Comparison of ENCODE assay signal across 8 cellular contexts in genomic region chr13:37109080-37109678, GRCh38. TPM values are rescaled to one million over a fixed set of nuclear protein-coding genes. Genes with fewer than 3 reads are reported as not detected.
DNase-seq lines count a peak whose midpoint lies in the region; ATAC-seq and TF ChIP-seq lines count a peak whose summit lies in the region.

No MANE protein-coding gene starts in this region.

- no peaks in the 10 kb centered on the region for H3K27me3 Mint-ChIP-seq in neural progenitor cell (ENCODE audit: insufficient read depth, low read depth)
- H3K27me3 Mint-ChIP-seq in activated CD4-positive, alpha-beta memory T cell treated with anti-CD3 and anti-CD28 coated beads, Interleukin-2, amount 10 ng/mL, durations not matched to agents 7 days and 5 days = peaks cover 9% of the 10 kb centered on the region
- peaks cover 6% of the 10 kb centered on the region for H3K27me3 Mint-ChIP-seq in activated CD4-positive, alpha-beta T cell treated with anti-CD3 and anti-CD28 coated beads for 36 hours

- H3K4me3 ChIP-seq in OCI-LY3 (ENCODE audit: low read length) (no peak overlapping the region), epithelial cell of esophagus (ENCODE audit: low read length) (no peak overlapping the region), neural progenitor cell (no peak overlapping the region)

- H2AFZ ChIP-seq in OCI-LY3 (ENCODE audit: low read depth, low read length) = no peak overlapping the region
- H2AFZ ChIP-seq in neural progenitor cell (replicated peaks) = peak overlapping the region; percentile 3

- H3K4me2 ChIP-seq in OCI-LY3 (ENCODE audit: low read length) (no peak overlapping the region), neural progenitor cell (no peak overlapping the region)

- peaks cover 10% of the 10 kb centered on the region for H3K9me3 Mint-ChIP-seq in neural progenitor cell
- no peaks in the 10 kb centered on the region for H3K9me3 Mint-ChIP-seq in activated CD4-positive, alpha-beta memory T cell treated with anti-CD3 and anti-CD28 coated beads, Interleukin-2, amount 10 ng/mL, durations not matched to agents 7 days and 5 days
- no peaks in the 10 kb centered on the region for H3K9me3 Mint-ChIP-seq in activated CD4-positive, alpha-beta T cell treated with anti-CD3 and anti-CD28 coated beads for 36 hours (ENCODE audit: low read depth)

- H3K9me3 ChIP-seq in OCI-LY3 (ENCODE audit: insufficient read depth, low read length) = no peaks in the 10 kb centered on the region
- no peaks in the 10 kb centered on the region for H3K9me3 ChIP-seq in neural progenitor cell (ENCODE audit: low read depth)

- TF ChIP-seq CTCF in 22Rv1 (IDR thresholded peaks at IDR 0.05) (peak; percentile 85), GM12872 (IDR thresholded peaks at IDR 0.05; ENCODE audit: insufficient read depth, low read depth, low read length) (peak; percentile 45; the same call in 1 of the 3 replicates), OCI-LY3 (IDR thresholded peaks at IDR 0.05; ENCODE audit: low read depth, low read length) (peak; percentile 77), epithelial cell of esophagus (IDR thresholded peaks at IDR 0.05; ENCODE audit: insufficient read depth, low read depth, low read length, missing control alignments) (peak; percentile 68), neural progenitor cell (IDR thresholded peaks at IDR 0.05) (peak; percentile 79)

- H3K9ac ChIP-seq in OCI-LY3 (ENCODE audit: low read length) = no peak overlapping the region
- H3K9ac ChIP-seq in neural progenitor cell = no peak overlapping the region

- no peaks in the 10 kb centered on the region for H3K36me3 Mint-ChIP-seq in neural progenitor cell
- H3K36me3 Mint-ChIP-seq in activated CD4-positive, alpha-beta memory T cell treated with anti-CD3 and anti-CD28 coated beads, Interleukin-2, amount 10 ng/mL, durations not matched to agents 7 days and 5 days (ENCODE audit: low read depth) = no peaks in the 10 kb centered on the region
- H3K36me3 Mint-ChIP-seq in activated CD4-positive, alpha-beta T cell treated with anti-CD3 and anti-CD28 coated beads for 36 hours (ENCODE audit: low read depth) = no peaks in the 10 kb centered on the region

- peaks cover 25% of the 10 kb centered on the region for H3K4me1 Mint-ChIP-seq in neural progenitor cell
- no peaks in the 10 kb centered on the region for H3K4me1 Mint-ChIP-seq in activated CD4-positive, alpha-beta memory T cell treated with anti-CD3 and anti-CD28 coated beads, Interleukin-2, amount 10 ng/mL, durations not matched to agents 7 days and 5 days
- no peaks in the 10 kb centered on the region for H3K4me1 Mint-ChIP-seq in activated CD4-positive, alpha-beta T cell treated with anti-CD3 and anti-CD28 coated beads for 36 hours

- no peak overlapping the region for H3K4me3 Mint-ChIP-seq in neural progenitor cell
- H3K4me3 Mint-ChIP-seq in activated CD4-positive, alpha-beta memory T cell treated with anti-CD3 and anti-CD28 coated beads, Interleukin-2, amount 10 ng/mL, durations not matched to agents 7 days and 5 days = no peak overlapping the region
- no peak overlapping the region for H3K4me3 Mint-ChIP-seq in activated CD4-positive, alpha-beta T cell treated with anti-CD3 and anti-CD28 coated beads for 36 hours

- no peak overlapping the region for H3K27ac Mint-ChIP-seq in neural progenitor cell
- no peak overlapping the region for H3K27ac Mint-ChIP-seq in activated CD4-positive, alpha-beta memory T cell treated with anti-CD3 and anti-CD28 coated beads, Interleukin-2, amount 10 ng/mL, durations not matched to agents 7 days and 5 days
- no peak overlapping the region for H3K27ac Mint-ChIP-seq in activated CD4-positive, alpha-beta T cell treated with anti-CD3 and anti-CD28 coated beads for 36 hours

- H3K36me3 ChIP-seq in OCI-LY3 (replicated peaks; ENCODE audit: low read depth, low read length) (no peaks in the 10 kb centered on the region), neural progenitor cell (no peaks in the 10 kb centered on the region)

- H3K27ac ChIP-seq in 22Rv1 (no peak overlapping the region), OCI-LY3 (ENCODE audit: low read length) (no peak overlapping the region), neural progenitor cell (no peak overlapping the region)

- H3K27me3 ChIP-seq in OCI-LY3 (ENCODE audit: low read depth, low read length) (peaks cover 9% of the 10 kb centered on the region; the same call in 1 of the 2 replicates), neural progenitor cell (no peaks in the 10 kb centered on the region)

- POLR2A ChIA-PET in activated CD4-positive, alpha-beta memory T cell treated with anti-CD3 and anti-CD28 coated beads, Interleukin-2, amount 10 ng/mL, durations not matched to agents 7 days and 5 days (lab: Charles Lee) = no interaction called here
- POLR2A ChIA-PET in activated CD4-positive, alpha-beta T cell treated with anti-CD3 and anti-CD28 coated beads for 36 hours (lab: Charles Lee) = no interaction called here

- CTCF ChIA-PET in activated CD4-positive, alpha-beta memory T cell treated with anti-CD3 and anti-CD28 coated beads, Interleukin-2, amount 10 ng/mL, durations not matched to agents 7 days and 5 days (lab: Charles Lee) = no interaction called here
- CTCF ChIA-PET in activated CD4-positive, alpha-beta T cell treated with anti-CD3 and anti-CD28 coated beads for 36 hours (lab: Charles Lee) = interaction anchor here (1.1 kb wide), 1 partner anchor 1461 kb away, joined by 3 read pairs; no protein-coding TSS in a partner anchor

- H4K20me1 ChIP-seq in OCI-LY3 (ENCODE audit: insufficient read depth, low read length) (no peaks in the 10 kb centered on the region), neural progenitor cell (ENCODE audit: low read depth) (no peaks in the 10 kb centered on the region)

- H3K79me2 ChIP-seq in OCI-LY3 (ENCODE audit: low read length) = no peaks in the 10 kb centered on the region
- no peaks in the 10 kb centered on the region for H3K79me2 ChIP-seq in neural progenitor cell (ENCODE audit: low read depth)

- H3F3A ChIP-seq in neural progenitor cell (ENCODE audit: low read depth) = no peaks in the 10 kb centered on the region

- no peak for ATAC-seq in left colon
- ATAC-seq in activated CD4-positive, alpha-beta T cell treated with anti-CD3 and anti-CD28 coated beads for 36 hours = no peak

- intact Hi-C loops in left colon (cut with DNase I, micrococcal nuclease) = loop anchor here in 1 of 2 donors (10.0 kb wide), 1 partner anchor 496 kb away; no protein-coding TSS in a partner anchor
- intact Hi-C loops in activated CD4-positive, alpha-beta T cell treated with anti-CD3 and anti-CD28 coated beads for 36 hours (cut with DNase I, micrococcal nuclease) = loop anchor here in 1 of 2 experiments (1.0 to 10.0 kb wide), 3 partner anchors 493 to 1764 kb away; no protein-coding TSS in a partner anchor

- DNase-seq in epithelial cell of esophagus (ENCODE audit: low read depth) (peak; percentile 53), neural progenitor cell (ENCODE audit: low spot score) (peak; percentile 30), left colon (no peak)
- DNase-seq in activated CD4-positive, alpha-beta memory T cell treated with anti-CD3 and anti-CD28 coated beads, Interleukin-2, amount 10 ng/mL, durations not matched to agents 7 days and 5 days = no peak
- DNase-seq in activated CD4-positive, alpha-beta T cell treated with anti-CD3 and anti-CD28 coated beads for 36 hours = no peak

- H3K4me1 ChIP-seq in OCI-LY3 (ENCODE audit: low read length) = no peaks in the 10 kb centered on the region
- peaks cover 6% of the 10 kb centered on the region for H3K4me1 ChIP-seq in neural progenitor cell

RNA-seq across cellular contexts. Expression of gene CSNK1A1L, which starts 3.7 kb away (rescaled TPM):
- total RNA-seq in neural progenitor cell (ENCODE audit: low replicate concordance) = not detected in 2 replicates
- total RNA-seq in left colon = not detected
- not detected for total RNA-seq in activated CD4-positive, alpha-beta memory T cell treated with anti-CD3 and anti-CD28 coated beads, Interleukin-2, amount 10 ng/mL, durations not matched to agents 7 days and 5 days
- not detected for total RNA-seq in activated CD4-positive, alpha-beta T cell treated with anti-CD3 and anti-CD28 coated beads for 36 hours

RNA-seq across cellular contexts. Expression of gene SUPT20H, which starts 49.7 kb away (rescaled TPM):
- total RNA-seq in neural progenitor cell (ENCODE audit: low replicate concordance) = 64.5 and 88.2 TPM in 2 replicates
- total RNA-seq in left colon = 10 to 100 TPM; 44.9 to 46.6 TPM
- total RNA-seq in activated CD4-positive, alpha-beta memory T cell treated with anti-CD3 and anti-CD28 coated beads, Interleukin-2, amount 10 ng/mL, durations not matched to agents 7 days and 5 days = 10 to 100 TPM; 70.7 to 70.9 TPM
- 10 to 100 TPM; 67.2 to 69.4 TPM for total RNA-seq in activated CD4-positive, alpha-beta T cell treated with anti-CD3 and anti-CD28 coated beads for 36 hours

Comparison
In these comparisons a context has a peak if more than half of its experiments do, and no peak if none do; other contexts are left out.
1. DNase-seq: peak in epithelial cell of esophagus (single experiment) and neural progenitor cell (single experiment); none in left colon (0 of 2), activated CD4-positive, alpha-beta memory T cell treated with anti-CD3 and anti-CD28 coated beads, Interleukin-2, amount 10 ng/mL, durations not matched to agents 7 days and 5 days (single experiment) and activated CD4-positive, alpha-beta T cell treated with anti-CD3 and anti-CD28 coated beads for 36 hours (single experiment).
2. Peak in every context shown above with its lines, with median percentiles within 50 percentile points of each other: CTCF ChIP-seq.